ENCODE assay signal across 9 cellular contexts in the genomic region with DNA sequence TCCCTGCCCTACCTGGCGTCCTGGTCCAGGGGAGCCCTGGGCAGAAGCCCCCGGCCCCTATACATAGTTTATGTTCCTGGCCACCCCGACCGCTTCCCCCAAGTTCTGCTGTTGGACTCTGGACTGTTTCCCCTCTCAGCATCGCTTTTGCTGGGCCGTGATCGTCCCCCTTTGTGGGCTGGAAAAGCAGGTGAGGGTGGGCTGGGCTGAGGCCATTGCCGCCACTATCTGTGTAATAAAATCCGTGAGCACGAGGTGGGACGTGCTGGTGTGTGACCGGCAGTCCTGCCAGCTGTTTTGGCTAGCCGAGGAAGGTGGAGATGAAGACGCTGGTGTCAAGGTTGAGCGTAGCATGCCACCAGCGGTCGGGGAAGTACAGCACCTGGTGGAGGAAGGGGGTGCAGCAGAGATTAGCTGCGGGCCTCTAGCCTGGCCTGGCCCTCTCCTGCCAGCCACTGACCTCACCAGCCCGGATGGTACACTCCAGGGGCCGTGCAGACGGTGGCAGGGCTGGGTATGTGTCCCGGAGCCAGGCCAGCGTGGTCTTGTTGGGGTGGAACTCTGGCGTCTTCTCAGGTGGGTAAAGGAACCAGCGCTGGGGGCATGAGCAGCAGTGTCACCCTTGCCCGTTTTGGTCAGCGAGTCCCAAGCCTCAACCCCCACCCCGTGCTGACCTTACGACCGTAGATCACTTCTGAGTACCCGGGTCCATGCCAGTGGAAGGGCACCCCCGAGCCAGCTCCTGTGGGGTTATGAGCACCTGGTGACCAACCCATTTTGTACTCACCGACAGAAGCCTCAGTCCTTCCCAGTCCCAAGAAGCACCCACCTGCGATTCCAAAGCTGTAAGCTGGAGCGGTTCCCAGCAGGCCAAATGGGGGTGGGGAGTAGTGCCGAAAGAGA. TPM values are rescaled to one million over a fixed set of nuclear protein-coding genes. Genes with fewer than 3 reads are reported as not detected.
DNase-seq lines count a peak whose midpoint lies in the region; ATAC-seq, FAIRE-seq and TF ChIP-seq lines count a peak whose summit lies in the region.
"Had no signal": no experiment of that assay in that cellular context is flagged by ENCODE, and none has a peak within 500 bp of the region (broad histone marks: within the 10 kb centered on the region; RNA-seq: fewer than 3 reads in every experiment).

No MANE protein-coding gene starts in this region.

- peaks cover 16% of the 10 kb centered on the region for H3K36me3 Mint-ChIP-seq in brain

- intact Hi-C loops in mucosa of descending colon (cut with DNase I, micrococcal nuclease) (no loop called here), left lung (cut with DNase I) (no loop called here)

- H3K9me3 Mint-ChIP-seq in brain: no peaks in the 10 kb centered on the region

- H3K27ac ChIP-seq in HUES48 (ENCODE audit: low read depth, low read length) (no peak overlapping the region), left lung (no peak overlapping the region)

- ATAC-seq in mucosa of descending colon (no peak), left lung (no peak)

- FAIRE-seq in D721Med (lab: Jason Lieb, UNC) (no peak), GM12892 (lab: Jason Lieb, UNC) (no peak)

- no peak for TF ChIP-seq POLR2A in GM12892 (IDR thresholded peaks at IDR 0.05; ENCODE audit: low read depth, low read length)

- peak overlapping the region in 2 of 5 experiments; percentile 52 to 87 for H3K27ac Mint-ChIP-seq in brain

- peak overlapping the region; percentile 62 for H3K4me3 ChIP-seq in AG10803 (ENCODE audit: low read length)
- H3K4me3 ChIP-seq in HUES48 (ENCODE audit: low read depth, low read length): peak overlapping the region; percentile 90
- no peak overlapping the region for H3K4me3 ChIP-seq in mucosa of descending colon
- peak overlapping the region in 1 of 2 donors; percentile 79 for H3K4me3 ChIP-seq in left lung

- peaks cover 20% of the 10 kb centered on the region for H3K4me1 ChIP-seq in HUES48 (ENCODE audit: control insufficient read depth, insufficient read depth, low read length)
- H3K4me1 ChIP-seq in mucosa of descending colon (ENCODE audit: low read depth): peaks cover 48% of the 10 kb centered on the region
- peaks cover 30 to 58% of the 10 kb centered on the region in 2 donors for H3K4me1 ChIP-seq in left lung

- H3K27me3 ChIP-seq in HUES48 (ENCODE audit: control insufficient read depth, insufficient read depth, low read length): no peaks in the 10 kb centered on the region
- H3K27me3 ChIP-seq in left lung: no peaks in the 10 kb centered on the region

- H3K36me3 ChIP-seq in HUES48 (ENCODE audit: control insufficient read depth, insufficient read depth, low read length) (peaks cover 45% of the 10 kb centered on the region), mucosa of descending colon (ENCODE audit: low read depth) (peaks cover 5% of the 10 kb centered on the region), left lung (peaks cover 0 to 50% of the 10 kb centered on the region in 2 donors)

- peak overlapping the region; percentile 75 to 84 (median 80) for H3K4me3 Mint-ChIP-seq in brain

- H3K9ac ChIP-seq in HUES48 (ENCODE audit: low read depth, low read length): no peak overlapping the region

- H3K4me1 Mint-ChIP-seq in brain: peaks cover 33% of the 10 kb centered on the region

- TF ChIP-seq CTCF in AG10803 (conservative IDR thresholded peaks at IDR 0.05; ENCODE audit: low read length) (no peak), brain (conservative IDR thresholded peaks at IDR 0.05) (no peak), mucosa of descending colon (IDR thresholded peaks at IDR 0.05) (no peak), left lung (IDR thresholded peaks at IDR 0.05) (no peak), D721Med (IDR thresholded peaks at IDR 0.05; ENCODE audit: insufficient read depth, missing control alignments) (no peak)

- peaks cover 3% of the 10 kb centered on the region for H3K27me3 Mint-ChIP-seq in brain

- H3K9me3 ChIP-seq in HUES48 (ENCODE audit: control insufficient read depth, insufficient read depth, low read length) (no peaks in the 10 kb centered on the region), mucosa of descending colon (no peaks in the 10 kb centered on the region), left lung (no peaks in the 10 kb centered on the region)

- DNase-seq in AG10803 (ENCODE audit: low read depth) (no peak), mucosa of descending colon (peak in 2 of 3 donors; percentile 31 to 48), left lung (no peak), D721Med (ENCODE audit: insufficient read length, low spot score) (no peak), GM12892 (ENCODE audit: insufficient read length) (no peak), T-helper 9 cell (no peak)
- DNase-seq: GOT3 had no signal

RNA-seq across cellular contexts. Expression of a gene that starts 1.4 kb away (rescaled TPM):
- polyA plus RNA-seq in brain (ENCODE audit: insufficient read depth, low read depth, low replicate concordance): 69.1 TPM
- total RNA-seq in mucosa of descending colon (10 to 100 TPM; 39.5 to 60.5 (median 46.9) TPM), left lung (10 to 100 TPM; 68.9 to 72.6 TPM)
- polyA plus RNA-seq in GM12892 (2012; ENCODE audit: missing spikeins): 17.4 TPM

RNA-seq across cellular contexts. Expression of a gene that starts 2.5 kb away (rescaled TPM):
- polyA plus RNA-seq in brain (ENCODE audit: insufficient read depth, low read depth, low replicate concordance): 209 TPM
- total RNA-seq in mucosa of descending colon: 100 to 1,000 TPM in 2 of 3 donors, 10 to 100 TPM in 1; 77.8 to 119 (median 108) TPM
- total RNA-seq in left lung: 100 to 1,000 TPM in 1 of 2 donors, 10 to 100 TPM in 1; 93.9 to 103 TPM
- polyA plus RNA-seq in GM12892 (2012; ENCODE audit: missing spikeins): 60.8 TPM

RNA-seq across cellular contexts. Expression of a gene that starts 7.3 kb away (rescaled TPM):
- 10.0 TPM for polyA plus RNA-seq in brain (ENCODE audit: insufficient read depth, low read depth, low replicate concordance)
- total RNA-seq in mucosa of descending colon (1 to 10 TPM; 2.8 to 3.4 (median 3.0) TPM), left lung (1 to 10 TPM; 2.3 to 4.3 TPM)
- polyA plus RNA-seq in GM12892 (2012; ENCODE audit: missing spikeins): not detected

RNA-seq across cellular contexts. Expression of a gene that starts 7.5 kb away (rescaled TPM):
- 24.5 TPM for polyA plus RNA-seq in brain (ENCODE audit: insufficient read depth, low read depth, low replicate concordance)
- total RNA-seq in mucosa of descending colon: 10 to 100 TPM in 2 of 3 donors, 1 to 10 TPM in 1; 9.2 to 13.4 (median 10.5) TPM
- total RNA-seq in left lung: 10 to 100 TPM; 11.7 to 14.2 TPM
- polyA plus RNA-seq in GM12892 (2012; ENCODE audit: missing spikeins): 3.3 TPM

RNA-seq across cellular contexts. Expression of a gene that starts 14.8 kb away (rescaled TPM):
- 65.6 TPM for polyA plus RNA-seq in brain (ENCODE audit: insufficient read depth, low read depth, low replicate concordance)
- total RNA-seq in mucosa of descending colon (100 to 1,000 TPM; 124 to 138 (median 127) TPM), left lung (10 to 100 TPM; 75.9 to 87.2 TPM)
- 40.5 TPM for polyA plus RNA-seq in GM12892 (2012; ENCODE audit: missing spikeins)

Comparison
In these comparisons a context has a peak if more than half of its experiments do, and no peak if none do; other contexts are left out.
1. DNase-seq: peak in mucosa of descending colon (2 of 3); none in AG10803 (single experiment), left lung (0 of 2), D721Med (single experiment), GM12892 (single experiment) and T-helper 9 cell (single experiment).